ENCODE assay signal across 32 cellular contexts in the genomic region with DNA sequence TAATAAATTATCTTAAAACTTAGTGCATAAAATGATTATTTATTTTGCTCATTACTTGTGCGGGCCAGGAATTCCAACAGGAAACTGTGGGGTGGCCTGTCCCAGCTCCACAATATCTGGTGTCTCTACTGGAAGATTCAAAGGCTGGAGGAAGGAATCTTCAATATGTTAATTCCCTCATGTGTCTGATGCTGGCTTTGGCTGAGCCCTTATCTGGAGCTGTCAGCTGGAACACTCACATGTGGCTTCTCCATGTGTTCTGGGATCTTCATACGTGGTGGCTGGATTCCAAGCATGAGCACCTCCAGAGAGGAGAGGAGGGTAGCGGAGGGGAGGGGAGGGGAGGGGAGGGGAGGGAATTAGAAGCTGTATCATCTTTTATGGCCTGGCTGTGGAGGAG. TPM values are rescaled to one million over a fixed set of nuclear protein-coding genes. Genes with fewer than 3 reads are reported as not detected.
"Had no signal": no experiment of that assay in that cellular context is flagged by ENCODE, and none has a peak within 500 bp of the region (broad histone marks: within the 10 kb centered on the region; RNA-seq: fewer than 3 reads in every experiment).

No MANE protein-coding gene starts in this region.

- FAIRE-seq: bronchial epithelial cell had no signal

- ATAC-seq: activated CD8-positive, alpha-beta memory T cell treated with anti-CD3 and anti-CD28 coated beads, Interleukin-2, amount 10 ng/mL, durations not matched to agents 7 days and 5 days; activated naive CD8-positive, alpha-beta T cell treated with anti-CD3 and anti-CD28 coated beads, Interleukin-2, amount 50 U/mL, for 24 hours; T-cell; T-helper 17 cell had no signal

- H3K4me3 ChIP-seq: SK-N-MC had no signal

- H3K27ac ChIP-seq: SK-N-MC, VCaP had no signal

- DNase-seq: activated B cell treated with CpG ODN at 0.5 μM for 24 hours; activated CD4-positive, alpha-beta memory T cell treated with anti-CD3 and anti-CD28 coated beads, Interleukin-2, amount 10 ng/mL, durations not matched to agents 7 days and 5 days; activated CD4-positive, alpha-beta T cell treated with anti-CD3 and anti-CD28 coated beads for 4 hours; activated CD4-positive, alpha-beta T cell treated with anti-CD3 and anti-CD28 coated beads, Interleukin-2, amount 50 U/mL, for 1 hour; activated CD4-positive, CD25-positive, alpha-beta regulatory T cell treated with anti-CD3 and anti-CD28 coated beads, Interleukin-2, amount 50 U/mL, for 72 hours; activated CD8-positive, alpha-beta memory T cell treated with anti-CD3 and anti-CD28 coated beads for 24 hours; activated CD8-positive, alpha-beta memory T cell treated with anti-CD3 and anti-CD28 coated beads, Interleukin-2, amount 10 ng/mL, durations not matched to agents 7 days and 5 days; activated CD8-positive, alpha-beta memory T cell treated with anti-CD3 and anti-CD28 coated beads, Interleukin-2, amount 50 U/mL, for 48 hours; activated effector memory CD4-positive, alpha-beta T cell treated with Interleukin-2 at 50 U/mL for 16 hours; activated naive CD4-positive, alpha-beta T cell treated with anti-CD3 and anti-CD28 coated beads, Interleukin-2, amount 10 ng/mL, durations not matched to agents 7 days and 5 days; activated naive CD8-positive, alpha-beta T cell treated with anti-CD3 and anti-CD28 coated beads, Interleukin-2, amount 50 U/mL, for 24 hours; activated T-cell treated with anti-CD3 and anti-CD28 coated beads, Interleukin-2, amount 50 U/mL, for 48 hours; anterior cingulate cortex; caudate nucleus; cerebellar nuclear complex; NCI-H1092 treated with DMSO at 0.1 percent for 48 hours; NCI-H1417; NCI-H146; NCI-H1930; NCI-H2081 treated with DMSO at 0.1 percent for 48 hours; NCI-H345; NCI-H524 treated with DMSO at 0.1 percent for 48 hours; NCI-H748 treated with DMSO at 0.1 percent for 48 hours; NK-92 treated with Interleukin-12 subunit alpha and Interleukin-12 subunit beta, amount 100 ng/mL, for 24 hours; Right ventricle myocardium superior; T-cell; T-helper 17 cell had no signal

RNA-seq across cellular contexts. Expression of a gene that starts 23.9 kb away (rescaled TPM):
- total RNA-seq: activated B cell treated with CpG ODN at 0.5 μM for 24 hours, M059J, OCI-LY7, Right ventricle myocardium superior, T-cell, T-helper 17 cell had no signal
